Comparison of ENCODE assay signal across 2 cellular contexts in the genomic region with DNA sequence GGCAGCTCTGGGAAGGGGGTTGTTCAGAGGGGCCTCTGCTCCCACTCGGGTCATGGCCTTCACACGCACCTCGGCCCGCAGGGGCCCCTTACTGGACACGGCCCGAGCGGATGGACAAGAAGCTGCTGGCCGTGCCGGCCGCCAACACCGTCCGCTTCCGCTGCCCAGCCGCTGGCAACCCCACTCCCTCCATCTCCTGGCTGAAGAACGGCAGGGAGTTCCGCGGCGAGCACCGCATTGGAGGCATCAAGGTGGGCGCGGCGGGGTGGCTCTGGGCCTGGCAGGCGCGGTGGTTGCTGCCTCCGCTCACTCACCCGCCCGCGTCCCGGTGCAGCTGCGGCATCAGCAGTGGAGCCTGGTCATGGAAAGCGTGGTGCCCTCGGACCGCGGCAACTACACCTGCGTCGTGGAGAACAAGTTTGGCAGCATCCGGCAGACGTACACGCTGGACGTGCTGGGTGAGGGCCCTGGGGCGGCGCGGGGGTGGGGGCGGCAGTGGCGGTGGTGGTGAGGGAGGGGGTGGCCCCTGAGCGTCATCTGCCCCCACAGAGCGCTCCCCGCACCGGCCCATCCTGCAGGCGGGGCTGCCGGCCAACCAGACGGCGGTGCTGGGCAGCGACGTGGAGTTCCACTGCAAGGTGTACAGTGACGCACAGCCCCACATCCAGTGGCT.
A peak's percentile ranks its signal among the peaks of the same experiment; 100 is the strongest.
TF ChIP-seq lines count a peak whose summit lies in the region.

No MANE protein-coding gene starts in this region.

TF ChIP-seq in HepG2, 621 proteins besides CTCF, POLR2A, EP300 and RAD21:
- no peak for TF ChIP-seq U2AF1 (optimal IDR thresholded peaks at IDR 0.05; ENCODE audit: low read depth, low read length)
- no peak for TF ChIP-seq CBX2 (IDR thresholded peaks at IDR 0.05; ENCODE audit: low read depth, low read length)
- TF ChIP-seq CBX2 (CRISPR knock-in tag; IDR thresholded peaks at IDR 0.05; ENCODE audit: low read depth) = no peak
- TF ChIP-seq, protein P1, sequence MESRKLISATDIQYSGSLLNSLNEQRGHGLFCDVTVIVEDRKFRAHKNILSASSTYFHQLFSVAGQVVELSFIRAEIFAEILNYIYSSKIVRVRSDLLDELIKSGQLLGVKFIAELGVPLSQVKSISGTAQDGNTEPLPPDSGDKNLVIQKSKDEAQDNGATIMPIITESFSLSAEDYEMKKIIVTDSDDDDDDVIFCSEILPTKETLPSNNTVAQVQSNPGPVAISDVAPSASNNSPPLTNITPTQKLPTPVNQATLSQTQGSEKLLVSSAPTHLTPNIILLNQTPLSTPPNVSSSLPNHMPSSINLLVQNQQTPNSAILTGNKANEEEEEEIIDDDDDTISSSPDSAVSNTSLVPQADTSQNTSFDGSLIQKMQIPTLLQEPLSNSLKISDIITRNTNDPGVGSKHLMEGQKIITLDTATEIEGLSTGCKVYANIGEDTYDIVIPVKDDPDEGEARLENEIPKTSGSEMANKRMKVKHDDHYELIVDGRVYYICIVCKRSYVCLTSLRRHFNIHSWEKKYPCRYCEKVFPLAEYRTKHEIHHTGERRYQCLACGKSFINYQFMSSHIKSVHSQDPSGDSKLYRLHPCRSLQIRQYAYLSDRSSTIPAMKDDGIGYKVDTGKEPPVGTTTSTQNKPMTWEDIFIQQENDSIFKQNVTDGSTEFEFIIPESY (CRISPR knock-in tag; IDR thresholded peaks at IDR 0.05) = peak; percentile 88
- TF ChIP-seq NCOA1 (CRISPR knock-in tag; IDR thresholded peaks at IDR 0.05) = no peak
- TF ChIP-seq SALL2 (CRISPR knock-in tag; IDR thresholded peaks at IDR 0.05) = no peak
- no peak for TF ChIP-seq SIN3A (IDR thresholded peaks at IDR 0.05; ENCODE audit: borderline replicate concordance, low read depth, low read length)
- TF ChIP-seq ZBTB38 (CRISPR knock-in tag; IDR thresholded peaks at IDR 0.05) = peak; percentile 80; the same call in 1 of the 2 replicates
- TF ChIP-seq RBM22 (optimal IDR thresholded peaks at IDR 0.05; ENCODE audit: low read length) = peak; percentile 3
- TF ChIP-seq, protein P2, sequence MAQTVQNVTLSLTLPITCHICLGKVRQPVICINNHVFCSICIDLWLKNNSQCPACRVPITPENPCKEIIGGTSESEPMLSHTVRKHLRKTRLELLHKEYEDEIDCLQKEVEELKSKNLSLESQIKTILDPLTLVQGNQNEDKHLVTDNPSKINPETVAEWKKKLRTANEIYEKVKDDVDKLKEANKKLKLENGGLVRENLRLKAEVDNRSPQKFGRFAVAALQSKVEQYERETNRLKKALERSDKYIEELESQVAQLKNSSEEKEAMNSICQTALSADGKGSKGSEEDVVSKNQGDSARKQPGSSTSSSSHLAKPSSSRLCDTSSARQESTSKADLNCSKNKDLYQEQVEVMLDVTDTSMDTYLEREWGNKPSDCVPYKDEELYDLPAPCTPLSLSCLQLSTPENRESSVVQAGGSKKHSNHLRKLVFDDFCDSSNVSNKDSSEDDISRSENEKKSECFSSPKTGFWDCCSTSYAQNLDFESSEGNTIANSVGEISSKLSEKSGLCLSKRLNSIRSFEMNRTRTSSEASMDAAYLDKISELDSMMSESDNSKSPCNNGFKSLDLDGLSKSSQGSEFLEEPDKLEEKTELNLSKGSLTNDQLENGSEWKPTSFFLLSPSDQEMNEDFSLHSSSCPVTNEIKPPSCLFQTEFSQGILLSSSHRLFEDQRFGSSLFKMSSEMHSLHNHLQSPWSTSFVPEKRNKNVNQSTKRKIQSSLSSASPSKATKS (CRISPR knock-in tag; IDR thresholded peaks at IDR 0.05) = no peak
- peak; percentile 10 for TF ChIP-seq HNRNPK (IDR thresholded peaks at IDR 0.05; ENCODE audit: low read depth, low read length, poor library complexity, severe bottlenecking)
- peak; percentile 74 for TF ChIP-seq PRPF4 (IDR thresholded peaks at IDR 0.05; ENCODE audit: low read depth, low read length, poor library complexity, severe bottlenecking)
- TF ChIP-seq NR2F1 (CRISPR knock-in tag; IDR thresholded peaks at IDR 0.05) = no peak
- TF ChIP-seq, protein P3, sequence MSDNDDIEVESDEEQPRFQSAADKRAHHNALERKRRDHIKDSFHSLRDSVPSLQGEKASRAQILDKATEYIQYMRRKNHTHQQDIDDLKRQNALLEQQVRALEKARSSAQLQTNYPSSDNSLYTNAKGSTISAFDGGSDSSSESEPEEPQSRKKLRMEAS (IDR thresholded peaks at IDR 0.05) = no peak
- TF ChIP-seq, protein P4, sequence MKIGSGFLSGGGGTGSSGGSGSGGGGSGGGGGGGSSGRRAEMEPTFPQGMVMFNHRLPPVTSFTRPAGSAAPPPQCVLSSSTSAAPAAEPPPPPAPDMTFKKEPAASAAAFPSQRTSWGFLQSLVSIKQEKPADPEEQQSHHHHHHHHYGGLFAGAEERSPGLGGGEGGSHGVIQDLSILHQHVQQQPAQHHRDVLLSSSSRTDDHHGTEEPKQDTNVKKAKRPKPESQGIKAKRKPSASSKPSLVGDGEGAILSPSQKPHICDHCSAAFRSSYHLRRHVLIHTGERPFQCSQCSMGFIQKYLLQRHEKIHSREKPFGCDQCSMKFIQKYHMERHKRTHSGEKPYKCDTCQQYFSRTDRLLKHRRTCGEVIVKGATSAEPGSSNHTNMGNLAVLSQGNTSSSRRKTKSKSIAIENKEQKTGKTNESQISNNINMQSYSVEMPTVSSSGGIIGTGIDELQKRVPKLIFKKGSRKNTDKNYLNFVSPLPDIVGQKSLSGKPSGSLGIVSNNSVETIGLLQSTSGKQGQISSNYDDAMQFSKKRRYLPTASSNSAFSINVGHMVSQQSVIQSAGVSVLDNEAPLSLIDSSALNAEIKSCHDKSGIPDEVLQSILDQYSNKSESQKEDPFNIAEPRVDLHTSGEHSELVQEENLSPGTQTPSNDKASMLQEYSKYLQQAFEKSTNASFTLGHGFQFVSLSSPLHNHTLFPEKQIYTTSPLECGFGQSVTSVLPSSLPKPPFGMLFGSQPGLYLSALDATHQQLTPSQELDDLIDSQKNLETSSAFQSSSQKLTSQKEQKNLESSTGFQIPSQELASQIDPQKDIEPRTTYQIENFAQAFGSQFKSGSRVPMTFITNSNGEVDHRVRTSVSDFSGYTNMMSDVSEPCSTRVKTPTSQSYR (CRISPR knock-in tag; IDR thresholded peaks at IDR 0.05; ENCODE audit: borderline replicate concordance) = no peak
- TF ChIP-seq AGO2 (optimal IDR thresholded peaks at IDR 0.05; ENCODE audit: low read depth, low read length) = peak; percentile 82
- peak; percentile 75 for TF ChIP-seq RBFOX2 (IDR thresholded peaks at IDR 0.05; ENCODE audit: low read depth, low read length)
- TF ChIP-seq HOXA3 (CRISPR knock-in tag; IDR thresholded peaks at IDR 0.05) = no peak
- peak; percentile 2 for TF ChIP-seq RBM39 (IDR thresholded peaks at IDR 0.05; ENCODE audit: low read depth, low read length, poor library complexity, severe bottlenecking)
- TF ChIP-seq SOX5 (CRISPR knock-in tag; IDR thresholded peaks at IDR 0.05; ENCODE audit: borderline replicate concordance) = no peak
- no peak for TF ChIP-seq FOXA3 (CRISPR knock-in tag; IDR thresholded peaks at IDR 0.05)
TF ChIP-seq in HepG2: peak in this region for 8.

TF ChIP-seq in K562, 482 proteins besides CTCF, POLR2A, EP300 and RAD21:
- no peak for TF ChIP-seq ZNF224 (CRISPR knock-in tag; IDR thresholded peaks at IDR 0.05)
- peak; percentile 9; the same call in 1 of the 2 replicates for TF ChIP-seq POLR2G (IDR thresholded peaks at IDR 0.05; ENCODE audit: low read depth, low read length)
- TF ChIP-seq ZNF184 (CRISPR knock-in tag; IDR thresholded peaks at IDR 0.05) = no peak
- TF ChIP-seq, protein P1 (CRISPR knock-in tag; IDR thresholded peaks at IDR 0.05) = peak; percentile 83; the same call in 1 of the 2 replicates
- TF ChIP-seq HNRNPL (IDR thresholded peaks at IDR 0.05; ENCODE audit: low read depth, low read length) = 0 out of 2 replicates have a peak, but pooled peaks have one; percentile 32
